Comparison of ENCODE assay signal across 16 cellular contexts in the genomic region with DNA sequence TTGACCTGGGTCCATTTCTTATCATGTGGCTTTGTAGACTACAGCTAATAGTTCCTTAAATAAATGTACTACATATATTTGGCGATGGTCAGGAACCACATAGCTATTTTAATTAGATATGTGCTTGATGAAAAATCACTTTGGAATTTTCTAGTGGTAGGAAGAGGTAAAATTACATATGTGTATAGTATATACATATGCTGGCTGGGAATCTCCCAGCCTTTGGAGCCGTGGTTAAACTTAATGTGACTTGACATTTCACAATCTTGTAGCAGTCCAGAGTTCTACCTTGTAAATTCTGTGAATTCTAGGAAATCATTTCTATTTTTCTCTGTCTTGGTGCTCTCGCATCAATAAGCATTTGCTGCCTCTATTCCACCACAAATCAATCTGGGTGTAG.
"Had no signal": no experiment of that assay in that cellular context is flagged by ENCODE, and none has a peak within 500 bp of the region (broad histone marks: within the 10 kb centered on the region; RNA-seq: fewer than 3 reads in every experiment).

No MANE protein-coding gene starts in this region.

- H3K27ac ChIP-seq: adrenal gland, cardiac muscle cell, foreskin keratinocyte, left ventricle myocardium inferior, upper lobe of right lung had no signal

- ATAC-seq: activated naive CD4-positive, alpha-beta T cell treated with anti-CD3 and anti-CD28 coated beads, Interleukin-2, amount 50 U/mL, for 72 hours; activated T-helper 17 cell treated with anti-CD3 and anti-CD28 coated beads, Interleukin-2, amount 50 U/mL, for 72 hours; foreskin keratinocyte; natural killer cell treated with Interleukin-12 subunit alpha and Interleukin-12 subunit beta and Interleukin-15 and Interleukin-18, amount 100 ng/mL, for 72 hours; upper lobe of right lung had no signal

- H3K27me3 ChIP-seq: adrenal gland, foreskin keratinocyte, upper lobe of right lung had no signal

- H3K36me3 ChIP-seq: adrenal gland, cardiac muscle cell, left ventricle myocardium inferior, upper lobe of right lung had no signal

- H3K9me3 ChIP-seq: adrenal gland, upper lobe of right lung had no signal

- H3K4me1 ChIP-seq: adrenal gland, foreskin keratinocyte, left ventricle myocardium inferior, upper lobe of right lung had no signal

- H3K4me3 ChIP-seq: adrenal gland, cardiac muscle cell, left ventricle myocardium inferior, upper lobe of right lung had no signal

- DNase-seq: activated CD8-positive, alpha-beta memory T cell treated with anti-CD3 and anti-CD28 coated beads, Interleukin-2, amount 50 U/mL, for 4 hours; activated T-cell treated with anti-CD3 and anti-CD28 coated beads, Interleukin-2, amount 50 U/mL, for 24 hours; adrenal gland; cortex of kidney; immature natural killer cell; kidney glomerular epithelial cell; left ventricle myocardium inferior; stimulated activated CD4-positive, alpha-beta T cell treated with anti-CD3 and anti-CD28 coated beads, Interleukin-4, amount 100 ng/mL, for 24 hours; stimulated activated naive CD4-positive, alpha-beta T cell treated with Interleukin-2 at 50 U/mL for 16 hours; T-helper 9 cell; upper lobe of right lung had no signal
